In the genomic region with DNA sequence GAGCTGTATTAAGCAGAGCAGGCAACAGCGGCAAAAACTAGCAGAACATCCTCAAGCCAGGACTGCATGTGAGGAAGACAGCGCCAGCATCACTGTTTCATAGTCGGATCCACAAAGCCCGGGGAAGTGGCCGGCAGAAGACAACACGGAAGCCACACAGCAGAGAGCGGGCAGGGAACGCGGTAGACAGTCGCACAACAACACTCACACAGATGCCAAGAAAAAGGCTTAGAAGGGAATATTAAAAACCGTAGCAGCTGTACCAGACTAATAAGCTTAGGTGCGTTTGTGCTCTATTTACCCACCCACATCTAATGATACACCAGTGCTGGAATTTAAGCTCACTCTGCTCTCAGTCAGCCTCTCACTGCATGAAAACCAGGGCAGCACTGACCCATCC, we compare ENCODE assay signal across 8 cellular contexts. TPM values are rescaled to one million over a fixed set of nuclear protein-coding genes. Genes with fewer than 3 reads are reported as not detected.
DNase-seq lines count a peak whose midpoint lies in the region; ATAC-seq and TF ChIP-seq lines count a peak whose summit lies in the region.

No MANE protein-coding gene starts in this region.

- 63% methylated on average over 12 of the region's 12 CpGs for WGBS in SK-N-SH (ENCODE audit: low lambda C conversion rate)
- WGBS in ovary, 3 donors = 1 to 4% (median 3%) methylated on average over 12 of the region's 12 CpGs

- no peak overlapping the region for H3K9ac ChIP-seq in SK-N-SH

- no peaks in the 10 kb centered on the region for H3K79me2 ChIP-seq in SK-N-SH (ENCODE audit: insufficient read depth)

- H3K9me3 ChIP-seq in CD8-positive, alpha-beta memory T cell (ENCODE audit: low read length) = no peaks in the 10 kb centered on the region
- no peaks in the 10 kb centered on the region for H3K9me3 ChIP-seq in SK-N-SH
- H3K9me3 ChIP-seq in ovary = no peaks in the 10 kb centered on the region

- no peaks in the 10 kb centered on the region for H3K27me3 ChIP-seq in CD8-positive, alpha-beta memory T cell (ENCODE audit: insufficient read depth, low read length, poor library complexity, severe bottlenecking)
- no peaks in the 10 kb centered on the region for H3K27me3 ChIP-seq in SK-N-SH (ENCODE audit: insufficient read depth)
- no peaks in the 10 kb centered on the region for H3K27me3 ChIP-seq in ovary

- H3F3A ChIP-seq in SK-N-SH (replicated peaks; ENCODE audit: insufficient read depth) = no peaks in the 10 kb centered on the region

- intact Hi-C loops in ovary (cut with DNase I) = no loop called here

- peaks cover 21% of the 10 kb centered on the region for H3K4me1 ChIP-seq in CD8-positive, alpha-beta memory T cell (ENCODE audit: insufficient read depth, low read length)
- H3K4me1 ChIP-seq in SK-N-SH (ENCODE audit: control insufficient read depth in 1 of 2, insufficient read depth in 2 of 2, low read depth in 1 of 2, low read length in 1 of 2) (peaks cover 0 to 18% of the 10 kb centered on the region in 2 experiments; a peak in 2 of 4 replicates), ovary (ENCODE audit: insufficient read depth) (peaks cover 5% of the 10 kb centered on the region)

- TF ChIP-seq POLR2A in ovary (IDR thresholded peaks at IDR 0.05) = no peak

- ATAC-seq in esophagus mucosa (peak; percentile 20), HG03442 (IDR thresholded peaks at IDR 0.05; ENCODE audit: unreplicated experiment) (no peak)

- no peaks in the 10 kb centered on the region for H3K36me3 ChIP-seq in CD8-positive, alpha-beta memory T cell (ENCODE audit: insufficient read depth, low read length)
- H3K36me3 ChIP-seq in SK-N-SH (replicated peaks in 1 of 2; ENCODE audit: control insufficient read depth in 1 of 2, insufficient read depth in 2 of 2, low read length in 1 of 2) (no peaks in the 10 kb centered on the region), ovary (no peaks in the 10 kb centered on the region)

- peaks cover 0 to 5% of the 10 kb centered on the region in 2 donors for H3K27me3 Mint-ChIP-seq in CD8-positive, alpha-beta memory T cell

- H3K9me2 ChIP-seq in SK-N-SH = no peaks in the 10 kb centered on the region

- peaks cover 39 to 63% (median 52%) of the 10 kb centered on the region in 3 donors for H3K4me1 Mint-ChIP-seq in CD8-positive, alpha-beta memory T cell

- TF ChIP-seq CTCF in SK-N-SH (IDR thresholded peaks at IDR 0.05) (no peak), ovary (IDR thresholded peaks at IDR 0.05) (no peak)

- POLR2A ChIA-PET in CD8-positive, alpha-beta memory T cell (lab: Charles Lee) = interaction anchor here (0.7 to 0.9 kb wide), 2 partner anchors 14 to 67 kb away, joined by 3 read pairs; partner anchors contain the start of gene RNF4
- POLR2A ChIA-PET in SK-N-SH (lab: Yijun Ruan, JAX) = interaction anchor here (2.2 kb wide), 1 partner anchor 11 kb away, joined by 9 read pairs; no protein-coding TSS in a partner anchor

- peak in 1 of 5 donors; percentile 21 for DNase-seq in CD8-positive, alpha-beta memory T cell
- DNase-seq in SK-N-SH (no peak), ovary (no peak), NCI-H128 (lab: John Stamatoyannopoulos, UW; ENCODE audit: unreplicated experiment) (no peak), epidermal melanocyte (ENCODE audit: insufficient read length, low spot score) (no peak)
- DNase-seq in stimulated activated CD4-positive, alpha-beta T cell treated with anti-CD3 and anti-CD28 coated beads, Interleukin-2, amount 100 ng/mL, for 48 hours = no peak

- peak overlapping the region; percentile 35 for H3K4me3 ChIP-seq in CD8-positive, alpha-beta memory T cell (ENCODE audit: low read length)
- H3K4me3 ChIP-seq in SK-N-SH (ENCODE audit: low read depth in 2 of 2, low read length in 1 of 2) (peak overlapping the region; percentile 18 to 44; a peak in 3 of 4 replicates), ovary (peak overlapping the region; percentile 1)

- H4K20me1 ChIP-seq in SK-N-SH (ENCODE audit: insufficient read depth) = no peaks in the 10 kb centered on the region

- peak overlapping the region in 3 of 8 donors; percentile 27 to 81 (median 78) for H3K27ac Mint-ChIP-seq in CD8-positive, alpha-beta memory T cell

- peak overlapping the region; percentile 72; the same call in 1 of the 2 replicates for H2AFZ ChIP-seq in SK-N-SH (ENCODE audit: low read depth)

- H3K4me2 ChIP-seq in SK-N-SH = peak overlapping the region; percentile 62; the same call in 1 of the 2 replicates

- no peak overlapping the region for H3K27ac ChIP-seq in CD8-positive, alpha-beta memory T cell (ENCODE audit: low read depth, low read length)
- H3K27ac ChIP-seq in SK-N-SH (ENCODE audit: low read depth in 2 of 2, low read length in 1 of 2) (peak overlapping the region in 1 of 2 experiments; percentile 40; a peak in 2 of 4 replicates), ovary (no peak overlapping the region)

- peak overlapping the region; percentile 37 to 87 (median 73) for H3K4me3 Mint-ChIP-seq in CD8-positive, alpha-beta memory T cell

- no peaks in the 10 kb centered on the region for H3K9me3 Mint-ChIP-seq in CD8-positive, alpha-beta memory T cell

- CTCF ChIA-PET in CD8-positive, alpha-beta memory T cell (lab: Charles Lee) = interaction anchor here (1.5 to 3.3 kb wide), 4 partner anchors 10 to 182 kb away, joined by 4 to 10 read pairs (median 6); partner anchors contain the start of genes CFAP99 and ZFYVE28
- CTCF ChIA-PET in SK-N-SH (lab: Yijun Ruan, JAX) = interaction anchor here (0.7 to 3.1 kb wide), 2 partner anchors 9 to 10 kb away, joined by 3 to 15 read pairs; no protein-coding TSS in a partner anchor

- H3K36me3 Mint-ChIP-seq in CD8-positive, alpha-beta memory T cell = peaks cover 0 to 3% (median 0%) of the 10 kb centered on the region in 3 donors

- TF ChIP-seq EP300 in SK-N-SH (IDR thresholded peaks at IDR 0.05; ENCODE audit: borderline replicate concordance in 1 of 2, low read depth in 1 of 2, low read length in 1 of 2) = no peak
- no peak for TF ChIP-seq EP300 in ovary (IDR thresholded peaks at IDR 0.05)

- TF ChIP-seq RAD21 in SK-N-SH (IDR thresholded peaks at IDR 0.05; ENCODE audit: low read length) = no peak

TF ChIP-seq in SK-N-SH, 30 proteins besides CTCF, POLR2A, EP300 and RAD21:
- TF ChIP-seq USF2 (IDR thresholded peaks at IDR 0.05; ENCODE audit: borderline replicate concordance, low read depth, low read length) (no peak), GATA2 (CRISPR knock-in tag; IDR thresholded peaks at IDR 0.05) (no peak)
- TF ChIP-seq, protein P1, sequence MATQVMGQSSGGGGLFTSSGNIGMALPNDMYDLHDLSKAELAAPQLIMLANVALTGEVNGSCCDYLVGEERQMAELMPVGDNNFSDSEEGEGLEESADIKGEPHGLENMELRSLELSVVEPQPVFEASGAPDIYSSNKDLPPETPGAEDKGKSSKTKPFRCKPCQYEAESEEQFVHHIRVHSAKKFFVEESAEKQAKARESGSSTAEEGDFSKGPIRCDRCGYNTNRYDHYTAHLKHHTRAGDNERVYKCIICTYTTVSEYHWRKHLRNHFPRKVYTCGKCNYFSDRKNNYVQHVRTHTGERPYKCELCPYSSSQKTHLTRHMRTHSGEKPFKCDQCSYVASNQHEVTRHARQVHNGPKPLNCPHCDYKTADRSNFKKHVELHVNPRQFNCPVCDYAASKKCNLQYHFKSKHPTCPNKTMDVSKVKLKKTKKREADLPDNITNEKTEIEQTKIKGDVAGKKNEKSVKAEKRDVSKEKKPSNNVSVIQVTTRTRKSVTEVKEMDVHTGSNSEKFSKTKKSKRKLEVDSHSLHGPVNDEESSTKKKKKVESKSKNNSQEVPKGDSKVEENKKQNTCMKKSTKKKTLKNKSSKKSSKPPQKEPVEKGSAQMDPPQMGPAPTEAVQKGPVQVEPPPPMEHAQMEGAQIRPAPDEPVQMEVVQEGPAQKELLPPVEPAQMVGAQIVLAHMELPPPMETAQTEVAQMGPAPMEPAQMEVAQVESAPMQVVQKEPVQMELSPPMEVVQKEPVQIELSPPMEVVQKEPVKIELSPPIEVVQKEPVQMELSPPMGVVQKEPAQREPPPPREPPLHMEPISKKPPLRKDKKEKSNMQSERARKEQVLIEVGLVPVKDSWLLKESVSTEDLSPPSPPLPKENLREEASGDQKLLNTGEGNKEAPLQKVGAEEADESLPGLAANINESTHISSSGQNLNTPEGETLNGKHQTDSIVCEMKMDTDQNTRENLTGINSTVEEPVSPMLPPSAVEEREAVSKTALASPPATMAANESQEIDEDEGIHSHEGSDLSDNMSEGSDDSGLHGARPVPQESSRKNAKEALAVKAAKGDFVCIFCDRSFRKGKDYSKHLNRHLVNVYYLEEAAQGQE (IDR thresholded peaks at IDR 0.05; ENCODE audit: low read depth, low read length) = no peak
- TF ChIP-seq, protein P2, sequence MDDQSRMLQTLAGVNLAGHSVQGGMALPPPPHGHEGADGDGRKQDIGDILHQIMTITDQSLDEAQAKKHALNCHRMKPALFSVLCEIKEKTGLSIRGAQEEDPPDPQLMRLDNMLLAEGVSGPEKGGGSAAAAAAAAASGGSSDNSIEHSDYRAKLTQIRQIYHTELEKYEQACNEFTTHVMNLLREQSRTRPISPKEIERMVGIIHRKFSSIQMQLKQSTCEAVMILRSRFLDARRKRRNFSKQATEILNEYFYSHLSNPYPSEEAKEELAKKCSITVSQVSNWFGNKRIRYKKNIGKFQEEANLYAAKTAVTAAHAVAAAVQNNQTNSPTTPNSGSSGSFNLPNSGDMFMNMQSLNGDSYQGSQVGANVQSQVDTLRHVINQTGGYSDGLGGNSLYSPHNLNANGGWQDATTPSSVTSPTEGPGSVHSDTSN (IDR thresholded peaks at IDR 0.05) = no peak

RNA-seq across cellular contexts. Expression of gene ZFYVE28, which starts 16.0 kb away (rescaled TPM):
- total RNA-seq in CD8-positive, alpha-beta memory T cell = 10 to 100 TPM; 12.9 to 13.2 TPM
- 14.8 TPM for polyA plus RNA-seq in CD8-positive, alpha-beta memory T cell
- 2.9 and 3.2 TPM in 2 replicates for polyA plus RNA-seq in SK-N-SH (2012; rRNA removed)
- polyA plus RNA-seq in SK-N-SH (2012; cell fraction: cytosol; rRNA removed) = 1.4 and 1.8 TPM in 2 replicates
- 8.3 and 9.4 TPM in 2 replicates for polyA plus RNA-seq in SK-N-SH (2012; cell fraction: nucleus; rRNA removed)
- total RNA-seq in esophagus mucosa = 5.3 TPM
- 10 to 100 TPM in 3 of 7 donors, 1 to 10 TPM in 4; 5.7 to 12.1 (median 10.0) TPM for total RNA-seq in ovary
- polyA plus RNA-seq in ovary = 1 to 10 TPM; 1.3 to 6.8 TPM

RNA-seq across cellular contexts. Expression of gene CFAP99, which starts 16.3 kb away (rescaled TPM):
- under 1 TPM in 1 of 2 experiments, not detected in 1; 0.07 TPM for total RNA-seq in CD8-positive, alpha-beta memory T cell
- polyA plus RNA-seq in CD8-positive, alpha-beta memory T cell = not detected
- polyA plus RNA-seq in SK-N-SH (2012; rRNA removed) (0.13 and 0.55 TPM in 2 replicates), ovary (under 1 TPM in 1 of 2 donors, not detected in 1; 0.10 TPM)
- polyA plus RNA-seq in SK-N-SH (2012; cell fraction: cytosol; rRNA removed) = 0.04 and 0.13 TPM in 2 replicates
- 0.31 and 0.43 TPM in 2 replicates for polyA plus RNA-seq in SK-N-SH (2012; cell fraction: nucleus; rRNA removed)
- total RNA-seq in esophagus mucosa (0.28 TPM), ovary (10 to 100 TPM in 1 of 7 donors, 1 to 10 TPM in 3, not detected in 3; 1.1 to 12.9 (median 1.4) TPM)
